8 cellular contexts compared by ENCODE assay signal in genomic region chr13:36736119-36736726, GRCh38.
A peak's percentile ranks its signal among the peaks of the same experiment; 100 is the strongest.
DNase-seq lines count a peak whose midpoint lies in the region; ATAC-seq and TF ChIP-seq lines count a peak whose summit lies in the region.

No MANE protein-coding gene starts in this region.

- TF ChIP-seq CTCF in HEK293 (tag by site-specific recombination; IDR thresholded peaks at IDR 0.05), result no peak
- peak; percentile 49 for TF ChIP-seq CTCF in OCI-LY1 (IDR thresholded peaks at IDR 0.05; ENCODE audit: low read length)
- peak; percentile 36 to 66 (median 61) for TF ChIP-seq CTCF in ascending aorta (IDR thresholded peaks at IDR 0.05)

- H3K9me3 ChIP-seq in HEK293 (ENCODE audit: control insufficient read depth, insufficient read depth, low read depth, low read length) (no peaks in the 10 kb centered on the region), OCI-LY1 (ENCODE audit: low read length) (no peaks in the 10 kb centered on the region), ascending aorta (no peaks in the 10 kb centered on the region)

- ATAC-seq in HG02798 (IDR thresholded peaks at IDR 0.05; ENCODE audit: poor library complexity, unreplicated experiment) (no peak), GM21737 (IDR thresholded peaks at IDR 0.05; ENCODE audit: unreplicated experiment) (no peak)

- H3K9me2 ChIP-seq in OCI-LY1 (ENCODE audit: low read depth, low read length), result no peaks in the 10 kb centered on the region

- no peak overlapping the region for H3K9ac ChIP-seq in OCI-LY1 (ENCODE audit: low read length)

- H3K27me3 ChIP-seq in OCI-LY1 (ENCODE audit: insufficient read depth, low read length) (no peaks in the 10 kb centered on the region), ascending aorta (no peaks in the 10 kb centered on the region)

- no peaks in the 10 kb centered on the region for H3F3A ChIP-seq in OCI-LY1 (ENCODE audit: insufficient read depth, low read length)

- CTCF ChIA-PET in HEK293 (lab: Yijun Ruan, JAX), result interaction anchor here (0.6 to 5.2 kb wide), 27 partner anchors 9 to 757 kb away, joined by 3 to 27 read pairs (median 4); no protein-coding TSS in a partner anchor

- intact Hi-C loops in ascending aorta (cut with DNase I), result loop anchor here (2.0 to 5.0 kb wide), 4 partner anchors 315 to 757 kb away; partner anchors contain the start of gene SPART

- in situ Hi-C loops in Caki2 (cut with HindIII; ENCODE audit: low pct_unique_long_range_greater_than_20kb, low sequenced_read_pairs), result no loop called here

- DNase-seq in Caki2 (ENCODE audit: low read depth) (peak; percentile 18), ascending aorta (ENCODE audit: low spot score in 2 of 2) (no peak), iPS-NIHi7 (ENCODE audit: extremely low spot score) (peak; percentile 48)
- peak; percentile 39 to 48 for DNase-seq in stimulated activated CD4-positive, alpha-beta T cell treated with anti-CD3 and anti-CD28 coated beads, Interleukin-2, amount 100 ng/mL, for 24 hours

- no peak overlapping the region for H3K4me2 ChIP-seq in OCI-LY1 (ENCODE audit: low read length)

- no peaks in the 10 kb centered on the region for H4K20me1 ChIP-seq in OCI-LY1 (ENCODE audit: insufficient read depth, low read length)

- H3K79me2 ChIP-seq in OCI-LY1 (ENCODE audit: insufficient read depth, low read length), result no peaks in the 10 kb centered on the region

- H3K36me3 ChIP-seq in HEK293 (ENCODE audit: control insufficient read depth in 2 of 2, insufficient read depth in 1 of 2, low read length in 2 of 2), result no peaks in the 10 kb centered on the region
- H3K36me3 ChIP-seq in OCI-LY1 (ENCODE audit: insufficient read depth, low read length), result no peaks in the 10 kb centered on the region
- H3K36me3 ChIP-seq in ascending aorta, result no peaks in the 10 kb centered on the region

- POLR2A ChIA-PET in HEK293 (lab: Yijun Ruan, JAX), result interaction anchor here (0.6 kb wide), 1 partner anchor 30 kb away, joined by 4 read pairs; no protein-coding TSS in a partner anchor

- H2AFZ ChIP-seq in OCI-LY1 (ENCODE audit: low read length), result no peak overlapping the region

- no peak overlapping the region for H3K4me3 ChIP-seq in HEK293 (ENCODE audit: low read depth, low read length)
- no peak overlapping the region for H3K4me3 ChIP-seq in OCI-LY1 (ENCODE audit: low read depth, low read length, poor library complexity, severe bottlenecking)
- H3K4me3 ChIP-seq in ascending aorta, result no peak overlapping the region

- no peaks in the 10 kb centered on the region for H3K4me1 ChIP-seq in HEK293 (ENCODE audit: control insufficient read depth, insufficient read depth, low read length)
- H3K4me1 ChIP-seq in OCI-LY1 (ENCODE audit: insufficient read depth, low read length, severe bottlenecking), result no peaks in the 10 kb centered on the region
- no peaks in the 10 kb centered on the region for H3K4me1 ChIP-seq in ascending aorta

- H3K27ac ChIP-seq in HEK293 (ENCODE audit: extremely low read depth, low read depth, low read length), result no peak overlapping the region
- H3K27ac ChIP-seq in OCI-LY1 (ENCODE audit: low read depth, low read length, poor library complexity, severe bottlenecking), result no peak overlapping the region
- H3K27ac ChIP-seq in ascending aorta, result no peak overlapping the region

TF ChIP-seq in HEK293, 187 proteins besides CTCF, POLR2A, EP300 and RAD21:
- no peak for TF ChIP-seq ZNF362 (tag by site-specific recombination; IDR thresholded peaks at IDR 0.05)
- 0 out of 2 replicates have a peak, but pooled peaks have one; percentile 2 for TF ChIP-seq ZNF654 (tag by site-specific recombination; IDR thresholded peaks at IDR 0.05; ENCODE audit: low read depth)
- no peak for TF ChIP-seq ZBTB10 (tag by site-specific recombination; IDR thresholded peaks at IDR 0.05)

Comparison
In these comparisons a context has a peak if more than half of its experiments do, and no peak if none do; other contexts are left out.
1. DNase-seq: peak in Caki2 (single experiment), iPS-NIHi7 (single experiment) and stimulated activated CD4-positive, alpha-beta T cell treated with anti-CD3 and anti-CD28 coated beads, Interleukin-2, amount 100 ng/mL, for 24 hours (2 of 2); none in ascending aorta (0 of 2).